In the genomic region with DNA sequence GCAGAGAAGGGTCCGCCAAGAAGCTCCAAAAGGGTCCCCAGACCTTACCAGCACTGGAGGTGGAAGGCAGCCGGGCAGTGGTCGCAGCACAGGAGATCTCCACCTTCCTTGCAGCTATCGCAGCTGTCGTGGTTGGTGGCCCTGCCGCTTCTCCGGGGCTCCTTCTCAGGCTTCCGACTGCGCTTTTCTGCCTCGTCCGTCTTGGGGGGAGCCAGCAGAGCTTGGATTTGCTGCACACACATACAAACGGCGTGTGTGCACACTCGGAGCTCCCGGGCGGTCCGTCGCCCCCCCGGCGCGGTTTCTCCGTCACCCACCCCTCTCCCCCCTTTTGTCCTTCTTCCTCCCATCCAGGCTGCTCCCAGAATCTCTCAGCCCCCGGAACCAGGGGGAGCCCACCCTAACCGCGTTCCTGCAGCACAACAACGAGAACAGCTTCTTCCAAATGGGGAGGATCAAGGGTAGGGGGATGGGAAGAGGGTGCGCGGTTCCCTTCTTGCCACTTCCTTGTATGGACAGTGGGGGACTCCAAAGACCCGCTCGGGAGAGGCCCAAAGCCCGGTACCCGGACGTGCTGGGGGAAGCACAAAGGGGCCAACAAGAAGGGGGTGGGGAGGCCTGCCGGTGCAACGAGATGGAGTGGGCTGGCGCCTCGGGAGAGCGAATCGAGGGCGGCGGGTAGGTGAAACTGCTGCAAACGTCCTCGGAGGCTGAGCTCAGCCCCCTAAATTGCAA, we compare ENCODE assay signal across 8 cellular contexts. TPM values are rescaled to one million over a fixed set of nuclear protein-coding genes. Genes with fewer than 3 reads are reported as not detected.
A peak's percentile ranks its signal among the peaks of the same experiment; 100 is the strongest.
DNase-seq lines count a peak whose midpoint lies in the region; ATAC-seq and TF ChIP-seq lines count a peak whose summit lies in the region.

No MANE protein-coding gene starts in this region.

- no peak overlapping the region for H3K4me3 Mint-ChIP-seq in activated naive CD8-positive, alpha-beta T cell treated with anti-CD3 and anti-CD28 coated beads, Interleukin-2, amount 50 U/mL, for 24 hours

- intact Hi-C loops in left ventricle myocardium inferior (cut with micrococcal nuclease): no loop called here
- intact Hi-C loops in psoas muscle (cut with DNase I): loop anchor here in 1 of 2 donors (5.0 kb wide), 1 partner anchor 613 kb away; a partner anchor contains a TSS

- H3F3A ChIP-seq in SK-N-SH (replicated peaks; ENCODE audit: insufficient read depth): peaks cover 44% of the 10 kb centered on the region

- DNase-seq in AG20443 (ENCODE audit: low spot score): peak; percentile 12
- DNase-seq in SK-N-SH: peak; percentile 59
- peak; percentile 67 for DNase-seq in activated naive CD8-positive, alpha-beta T cell treated with anti-CD3 and anti-CD28 coated beads, Interleukin-2, amount 50 U/mL, for 24 hours
- DNase-seq in left ventricle myocardium inferior: peak; percentile 43
- DNase-seq in psoas muscle: peak; percentile 52 to 75

- H3K9me3 ChIP-seq in HEK293 (ENCODE audit: control insufficient read depth, insufficient read depth, low read depth, low read length) (no peaks in the 10 kb centered on the region), SK-N-SH (no peaks in the 10 kb centered on the region), left ventricle myocardium inferior (replicated peaks) (no peaks in the 10 kb centered on the region), psoas muscle (no peaks in the 10 kb centered on the region)

- H4K20me1 ChIP-seq in SK-N-SH (ENCODE audit: insufficient read depth): peaks cover 8% of the 10 kb centered on the region

- no peak for ATAC-seq in activated naive CD8-positive, alpha-beta T cell treated with anti-CD3 and anti-CD28 coated beads, Interleukin-2, amount 50 U/mL, for 24 hours
- ATAC-seq in psoas muscle: no peak
- no peak for ATAC-seq in HG02970 (IDR thresholded peaks at IDR 0.05; ENCODE audit: low FRiP score, unreplicated experiment)
- ATAC-seq in HG03439 (IDR thresholded peaks at IDR 0.05; ENCODE audit: unreplicated experiment): no peak

- POLR2A ChIA-PET in HEK293 (lab: Yijun Ruan, JAX): interaction anchor here (0.7 to 2.3 kb wide), 15 partner anchors 10 to 614 kb away, joined by 3 to 48 read pairs (median 4); a partner anchor contains a TSS
- POLR2A ChIA-PET in SK-N-SH (lab: Yijun Ruan, JAX): interaction anchor here (1.1 to 1.7 kb wide), 3 partner anchors 47 to 239 kb away, joined by 3 to 5 read pairs (median 4); a partner anchor contains a TSS

- peaks cover 11 to 14% of the 10 kb centered on the region in 2 experiments; a peak in 2 of 3 replicates for H3K36me3 ChIP-seq in HEK293 (ENCODE audit: control insufficient read depth in 2 of 2, insufficient read depth in 1 of 2, low read length in 2 of 2)
- peaks cover 4 to 8% of the 10 kb centered on the region in 2 experiments for H3K36me3 ChIP-seq in SK-N-SH (replicated peaks in 1 of 2; ENCODE audit: control insufficient read depth in 1 of 2, insufficient read depth in 2 of 2, low read length in 1 of 2)
- no peaks in the 10 kb centered on the region for H3K36me3 ChIP-seq in left ventricle myocardium inferior
- no peaks in the 10 kb centered on the region for H3K36me3 ChIP-seq in psoas muscle (ENCODE audit: insufficient read depth in 1 of 2, low read depth in 1 of 2)

- TF ChIP-seq CTCF in HEK293 (tag by site-specific recombination; IDR thresholded peaks at IDR 0.05) (no peak), SK-N-SH (IDR thresholded peaks at IDR 0.05) (no peak), left ventricle myocardium inferior (IDR thresholded peaks at IDR 0.05; ENCODE audit: borderline replicate concordance) (no peak), psoas muscle (IDR thresholded peaks at IDR 0.05) (no peak)

- peaks cover 18% of the 10 kb centered on the region for H3K4me1 ChIP-seq in HEK293 (ENCODE audit: control insufficient read depth, insufficient read depth, low read length)
- H3K4me1 ChIP-seq in SK-N-SH (ENCODE audit: control insufficient read depth in 1 of 2, insufficient read depth in 2 of 2, low read depth in 1 of 2, low read length in 1 of 2): peaks cover 24 to 28% of the 10 kb centered on the region in 2 experiments
- peaks cover 75% of the 10 kb centered on the region for H3K4me1 ChIP-seq in left ventricle myocardium inferior
- peaks cover 41% of the 10 kb centered on the region for H3K4me1 ChIP-seq in psoas muscle

- H3K9me2 ChIP-seq in SK-N-SH: no peaks in the 10 kb centered on the region

- H3K4me2 ChIP-seq in SK-N-SH: peak overlapping the region; percentile 87

- H2AFZ ChIP-seq in SK-N-SH (ENCODE audit: low read depth): no peak overlapping the region

- CTCF ChIA-PET in HEK293 (lab: Yijun Ruan, JAX) (interaction anchor here (0.6 to 18.9 kb wide), 12 partner anchors 10 to 616 kb away, joined by 3 to 680 read pairs (median 4); a partner anchor contains a TSS), SK-N-SH (lab: Yijun Ruan, JAX) (interaction anchor here (0.7 to 3.3 kb wide), 12 partner anchors 12 to 271 kb away, joined by 3 to 20 read pairs (median 4); a partner anchor contains a TSS)

- H3K27me3 Mint-ChIP-seq in activated naive CD8-positive, alpha-beta T cell treated with anti-CD3 and anti-CD28 coated beads, Interleukin-2, amount 50 U/mL, for 24 hours: no peaks in the 10 kb centered on the region

- H3K9ac ChIP-seq in SK-N-SH: peak overlapping the region; percentile 90

- peaks cover 35% of the 10 kb centered on the region for H3K36me3 Mint-ChIP-seq in activated naive CD8-positive, alpha-beta T cell treated with anti-CD3 and anti-CD28 coated beads, Interleukin-2, amount 50 U/mL, for 24 hours (ENCODE audit: low read depth)

- H3K4me3 ChIP-seq in HEK293 (ENCODE audit: low read depth, low read length) (peak overlapping the region; percentile 87), SK-N-SH (ENCODE audit: low read depth in 2 of 2, low read length in 1 of 2) (peak overlapping the region; percentile 83 to 93), left ventricle myocardium inferior (peak overlapping the region; percentile 95), psoas muscle (peak overlapping the region; percentile 87)

- no peak for TF ChIP-seq EP300 in SK-N-SH (IDR thresholded peaks at IDR 0.05; ENCODE audit: borderline replicate concordance in 1 of 2, low read depth in 1 of 2, low read length in 1 of 2)

- peak overlapping the region; percentile 93 for H3K27ac Mint-ChIP-seq in activated naive CD8-positive, alpha-beta T cell treated with anti-CD3 and anti-CD28 coated beads, Interleukin-2, amount 50 U/mL, for 24 hours

- peaks cover 54% of the 10 kb centered on the region for H3K79me2 ChIP-seq in SK-N-SH (ENCODE audit: insufficient read depth)

- no peaks in the 10 kb centered on the region for H3K9me3 Mint-ChIP-seq in activated naive CD8-positive, alpha-beta T cell treated with anti-CD3 and anti-CD28 coated beads, Interleukin-2, amount 50 U/mL, for 24 hours

- H3K27ac ChIP-seq in HEK293 (ENCODE audit: extremely low read depth, low read depth, low read length): peak overlapping the region; percentile 81
- peak overlapping the region; percentile 88 to 99 for H3K27ac ChIP-seq in SK-N-SH (ENCODE audit: low read depth in 2 of 2, low read length in 1 of 2)
- H3K27ac ChIP-seq in left ventricle myocardium inferior (replicated peaks): peak overlapping the region; percentile 100
- peak overlapping the region; percentile 98 for H3K27ac ChIP-seq in psoas muscle

- TF ChIP-seq RAD21 in SK-N-SH (IDR thresholded peaks at IDR 0.05; ENCODE audit: low read length): no peak

- no peaks in the 10 kb centered on the region for H3K27me3 ChIP-seq in SK-N-SH (ENCODE audit: insufficient read depth)
- H3K27me3 ChIP-seq in left ventricle myocardium inferior (ENCODE audit: low read depth): no peaks in the 10 kb centered on the region
- no peaks in the 10 kb centered on the region for H3K27me3 ChIP-seq in psoas muscle (ENCODE audit: insufficient read depth in 3 of 3, low read length in 2 of 3)

- peaks cover 36% of the 10 kb centered on the region for H3K4me1 Mint-ChIP-seq in activated naive CD8-positive, alpha-beta T cell treated with anti-CD3 and anti-CD28 coated beads, Interleukin-2, amount 50 U/mL, for 24 hours

- WGBS in SK-N-SH (ENCODE audit: low lambda C conversion rate): under 1% methylated on average over 30 of the region's 43 CpGs
- WGBS in psoas muscle, 3 donors: 1% methylated on average over 43 of the region's 43 CpGs

TF ChIP-seq in HEK293, 187 proteins besides CTCF, POLR2A, EP300 and RAD21 (continues in another document):
- TF ChIP-seq ZNF529 (tag by site-specific recombination; IDR thresholded peaks at IDR 0.05; ENCODE audit: insufficient replicate concordance) (no peak), ZNF501 (tag by site-specific recombination; IDR thresholded peaks at IDR 0.05) (0 out of 2 replicates have a peak, but pooled peaks have one; percentile 7), ZNF660 (tag by site-specific recombination; IDR thresholded peaks at IDR 0.05) (no peak), ZNF654 (tag by site-specific recombination; IDR thresholded peaks at IDR 0.05; ENCODE audit: low read depth) (no peak)

TF ChIP-seq in SK-N-SH, 30 proteins besides CTCF, POLR2A, EP300 and RAD21 (continues in another document):
- TF ChIP-seq RCOR1 (IDR thresholded peaks at IDR 0.05; ENCODE audit: low read length): no peak
- TF ChIP-seq ELF1 (IDR thresholded peaks at IDR 0.05): peak; percentile 42; the same call in 1 of the 2 replicates
- no peak for TF ChIP-seq JUND (IDR thresholded peaks at IDR 0.05)

RNA-seq across cellular contexts. Expression of a gene that starts 1.1 kb away (rescaled TPM):
- 17.8 and 24.0 TPM in 2 replicates for polyA plus RNA-seq in SK-N-SH (2012; rRNA removed)
- polyA plus RNA-seq in SK-N-SH (2012; cell fraction: cytosol; rRNA removed): 12.2 and 17.3 TPM in 2 replicates
- polyA plus RNA-seq in SK-N-SH (2012; cell fraction: nucleus; rRNA removed): 53.0 and 68.5 TPM in 2 replicates
- total RNA-seq in left ventricle myocardium inferior: 17.2 TPM
- total RNA-seq in psoas muscle: 10 to 100 TPM; 22.3 to 28.6 (median 24.4) TPM
- polyA plus RNA-seq in psoas muscle: 10 to 100 TPM in 1 of 3 donors, 1 to 10 TPM in 2; 7.3 to 12.1 (median 7.7) TPM

RNA-seq across cellular contexts. Expression of a gene that starts 47.3 kb away (rescaled TPM):
- polyA plus RNA-seq in SK-N-SH (2012; rRNA removed): 7.4 and 7.6 TPM in 2 replicates
- polyA plus RNA-seq in SK-N-SH (2012; cell fraction: cytosol; rRNA removed): 6.3 and 7.5 TPM in 2 replicates
- polyA plus RNA-seq in SK-N-SH (2012; cell fraction: nucleus; rRNA removed): 5.2 and 7.9 TPM in 2 replicates
- total RNA-seq in left ventricle myocardium inferior: 3.1 TPM
- 1 to 10 TPM in 2 of 4 donors, under 1 TPM in 2; 0.48 to 2.1 (median 1.1) TPM for total RNA-seq in psoas muscle
- 1 to 10 TPM; 1.1 to 2.7 (median 1.2) TPM for polyA plus RNA-seq in psoas muscle

RNA-seq across cellular contexts. Expression of a gene that starts 52.7 kb away (rescaled TPM):
- polyA plus RNA-seq in SK-N-SH (2012; rRNA removed) (89.8 and 105 TPM in 2 replicates), psoas muscle (10 to 100 TPM; 30.4 to 35.3 (median 34.0) TPM)
- polyA plus RNA-seq in SK-N-SH (2012; cell fraction: cytosol; rRNA removed): 71.5 and 96.6 TPM in 2 replicates
- 73.5 and 91.2 TPM in 2 replicates for polyA plus RNA-seq in SK-N-SH (2012; cell fraction: nucleus; rRNA removed)
- total RNA-seq in left ventricle myocardium inferior (84.2 TPM), psoas muscle (10 to 100 TPM; 40.8 to 81.1 (median 43.9) TPM)

RNA-seq across cellular contexts. Expression of a gene that starts 55.6 kb away (rescaled TPM):
- polyA plus RNA-seq in SK-N-SH (2012; rRNA removed) (0.12 and 0.37 TPM in 2 replicates), psoas muscle (under 1 TPM in 1 of 3 donors, not detected in 2; 0.04 TPM)
- 0.19 and 0.43 TPM in 2 replicates for polyA plus RNA-seq in SK-N-SH (2012; cell fraction: cytosol; rRNA removed)
- 0.34 and 0.36 TPM in 2 replicates for polyA plus RNA-seq in SK-N-SH (2012; cell fraction: nucleus; rRNA removed)
- total RNA-seq in left ventricle myocardium inferior (not detected), psoas muscle (not detected)

Comparison
In these comparisons a context has a peak if more than half of its experiments do, and no peak if none do; other contexts are left out.
1. DNase-seq: peak in every context shown above with its lines; median percentile 67 in activated naive CD8-positive, alpha-beta T cell treated with anti-CD3 and anti-CD28 coated beads, Interleukin-2, amount 50 U/mL, for 24 hours; 64 in psoas muscle; 59 in SK-N-SH; 43 in left ventricle myocardium inferior; 12 in AG20443.